In the genomic region with DNA sequence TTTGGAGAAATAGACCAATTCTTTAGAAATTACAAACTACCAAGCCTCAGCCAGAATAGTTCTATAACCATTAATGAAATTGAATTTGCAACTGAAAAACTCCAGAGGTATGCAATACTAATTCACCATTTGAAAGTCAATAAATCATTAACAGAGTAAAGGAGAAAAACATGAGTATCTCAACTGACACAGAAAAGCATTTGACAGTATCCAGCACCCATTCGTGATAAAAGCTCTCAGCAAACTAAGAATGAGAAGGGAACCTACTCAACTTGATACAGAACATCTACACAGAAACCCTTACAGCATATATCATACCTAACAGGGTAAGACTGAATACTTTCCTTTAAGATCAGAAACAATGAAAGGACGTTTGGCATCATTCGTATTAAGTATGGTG, we compare ENCODE assay signal across 21 cellular contexts. TPM values are rescaled to one million over a fixed set of nuclear protein-coding genes. Genes with fewer than 3 reads are reported as not detected.
"Had no signal": no experiment of that assay in that cellular context is flagged by ENCODE, and none has a peak within 500 bp of the region (broad histone marks: within the 10 kb centered on the region; RNA-seq: fewer than 3 reads in every experiment).

No MANE protein-coding gene starts in this region.

- H3K4me3 Mint-ChIP-seq: activated naive CD8-positive, alpha-beta T cell treated with anti-CD3 and anti-CD28 coated beads for 36 hours; memory B cell; natural killer cell treated with Interleukin-12 subunit alpha and Interleukin-12 subunit beta and Interleukin-15 and Interleukin-18, amount 100 ng/mL, for 72 hours; type B pancreatic cell had no signal

- H3K27me3 Mint-ChIP-seq: type B pancreatic cell had no signal

- H3K4me1 Mint-ChIP-seq: activated naive CD8-positive, alpha-beta T cell treated with anti-CD3 and anti-CD28 coated beads for 36 hours; memory B cell had no signal

- H3K27ac Mint-ChIP-seq: activated naive CD8-positive, alpha-beta T cell treated with anti-CD3 and anti-CD28 coated beads for 36 hours; memory B cell; natural killer cell treated with Interleukin-12 subunit alpha and Interleukin-12 subunit beta and Interleukin-15 and Interleukin-18, amount 100 ng/mL, for 72 hours; type B pancreatic cell had no signal

- H3K9me3 Mint-ChIP-seq: activated naive CD8-positive, alpha-beta T cell treated with anti-CD3 and anti-CD28 coated beads for 36 hours; memory B cell; natural killer cell treated with Interleukin-12 subunit alpha and Interleukin-12 subunit beta and Interleukin-15 and Interleukin-18, amount 100 ng/mL, for 72 hours; type B pancreatic cell had no signal

- H3K36me3 Mint-ChIP-seq: activated naive CD8-positive, alpha-beta T cell treated with anti-CD3 and anti-CD28 coated beads for 36 hours; memory B cell; natural killer cell treated with Interleukin-12 subunit alpha and Interleukin-12 subunit beta and Interleukin-15 and Interleukin-18, amount 100 ng/mL, for 72 hours; type B pancreatic cell had no signal

- DNase-seq: activated CD4-positive, alpha-beta T cell treated with anti-CD3 and anti-CD28 coated beads for 1 hour; activated CD8-positive, alpha-beta memory T cell treated with anti-CD3 and anti-CD28 coated beads for 24 hours; activated CD8-positive, alpha-beta memory T cell treated with anti-CD3 and anti-CD28 coated beads, Interleukin-2, amount 50 U/mL, for 48 hours; activated naive CD4-positive, alpha-beta T cell treated with Interleukin-2 at 50 U/mL for 16 hours; activated naive CD8-positive, alpha-beta T cell treated with anti-CD3 and anti-CD28 coated beads for 36 hours; activated T-cell treated with anti-CD3 and anti-CD28 coated beads, Interleukin-2, amount 50 U/mL, for 48 hours; central memory CD4-positive, alpha-beta T cell; effector memory CD4-positive, alpha-beta T cell; hypothalamus; left cardiac atrium; ovary; stimulated activated CD4-positive, alpha-beta T cell treated with anti-CD3 and anti-CD28 coated beads, Interleukin-4, amount 100 ng/mL, for 24 hours; stimulated activated naive CD4-positive, alpha-beta T cell treated with Interleukin-2 at 50 U/mL for 16 hours had no signal

- FAIRE-seq: astrocyte, colon, endothelial cell of umbilical vein, frontal cortex had no signal

- ATAC-seq: left cardiac atrium; natural killer cell treated with Interleukin-12 subunit alpha and Interleukin-12 subunit beta and Interleukin-15 and Interleukin-18, amount 100 ng/mL, for 72 hours had no signal

RNA-seq across cellular contexts. Expression of gene ST6GALNAC5, which starts 54.3 kb away (rescaled TPM):
- total RNA-seq: activated naive CD8-positive, alpha-beta T cell treated with anti-CD3 and anti-CD28 coated beads for 36 hours; dermis microvascular lymphatic vessel endothelial cell; endothelial cell of umbilical vein; natural killer cell treated with Interleukin-12 subunit alpha and Interleukin-12 subunit beta and Interleukin-15 and Interleukin-18, amount 100 ng/mL, for 72 hours had no signal
